In genomic region chr2:212686285-212686895, GRCh38 we compare ENCODE assay signal across 8 cellular contexts.
DNase-seq lines count a peak whose midpoint lies in the region; ATAC-seq and TF ChIP-seq lines count a peak whose summit lies in the region.

No MANE protein-coding gene starts in this region.

- H3K27ac ChIP-seq in lower lobe of right lung, result no peak overlapping the region

- H3K36me3 ChIP-seq in lower lobe of right lung, result no peaks in the 10 kb centered on the region

- H3K27me3 ChIP-seq in lower lobe of right lung (ENCODE audit: low read depth), result no peaks in the 10 kb centered on the region

- no peak overlapping the region for H3K4me3 ChIP-seq in lower lobe of right lung

- DNase-seq in Right ventricle myocardium inferior (ENCODE audit: missing footprints) (peak; percentile 63), cardiac septum (ENCODE audit: low spot score) (no peak), NCI-H2171 (lab: John Stamatoyannopoulos, UW) (peak; percentile 32), dedifferentiated amniotic fluid mesenchymal stem cell (ENCODE audit: extremely low spot score) (peak; percentile 82), lower lobe of right lung (peak; percentile 47)
- peak; percentile 52 for DNase-seq in activated CD4-positive, CD25-positive, alpha-beta regulatory T cell treated with anti-CD3 and anti-CD28 coated beads, Interleukin-2, amount 50 U/mL, for 72 hours
- DNase-seq in stimulated activated CD8-positive, alpha-beta memory T cell treated with anti-CD3 and anti-CD28 coated beads, Interleukin-15, amount 100 ng/mL, for 24 hours (ENCODE audit: low read depth), result peak; percentile 23

- H3K9me3 ChIP-seq in lower lobe of right lung, result no peaks in the 10 kb centered on the region

- peak; percentile 76 for TF ChIP-seq CTCF in lower lobe of right lung (IDR thresholded peaks at IDR 0.05)

- H3K4me1 ChIP-seq in lower lobe of right lung, result no peaks in the 10 kb centered on the region

- intact Hi-C loops in Right ventricle myocardium inferior (cut with DNase I), result loop anchor here (2.0 to 5.0 kb wide), 2 partner anchors 206 to 466 kb away; no protein-coding TSS in a partner anchor
- intact Hi-C loops in cardiac septum (cut with DNase I), result loop anchor here (2.0 to 10.0 kb wide), 2 partner anchors 464 to 558 kb away; partner anchors contain the start of gene IKZF2
- intact Hi-C loops in lower lobe of right lung (cut with DNase I), result no loop called here

- ATAC-seq in Right ventricle myocardium inferior, result no peak
- ATAC-seq in HG02938 (IDR thresholded peaks at IDR 0.05; ENCODE audit: unreplicated experiment), result peak; percentile 65
- ATAC-seq in lower lobe of right lung, result peak; percentile 62 to 64
